1 cellular context compared by ENCODE assay signal in genomic region chr19:18588611-18589379, GRCh38.
TF ChIP-seq lines count a peak whose summit lies in the region.

Gene REX1BD (plus strand): TSS chr19:18588798. CDS start chr19:18588802, 4 bp downstream.

TF ChIP-seq in GM12878, 131 proteins besides CTCF, POLR2A, EP300 and RAD21 (continued from another document and continues in another):
- TF ChIP-seq, protein P1, sequence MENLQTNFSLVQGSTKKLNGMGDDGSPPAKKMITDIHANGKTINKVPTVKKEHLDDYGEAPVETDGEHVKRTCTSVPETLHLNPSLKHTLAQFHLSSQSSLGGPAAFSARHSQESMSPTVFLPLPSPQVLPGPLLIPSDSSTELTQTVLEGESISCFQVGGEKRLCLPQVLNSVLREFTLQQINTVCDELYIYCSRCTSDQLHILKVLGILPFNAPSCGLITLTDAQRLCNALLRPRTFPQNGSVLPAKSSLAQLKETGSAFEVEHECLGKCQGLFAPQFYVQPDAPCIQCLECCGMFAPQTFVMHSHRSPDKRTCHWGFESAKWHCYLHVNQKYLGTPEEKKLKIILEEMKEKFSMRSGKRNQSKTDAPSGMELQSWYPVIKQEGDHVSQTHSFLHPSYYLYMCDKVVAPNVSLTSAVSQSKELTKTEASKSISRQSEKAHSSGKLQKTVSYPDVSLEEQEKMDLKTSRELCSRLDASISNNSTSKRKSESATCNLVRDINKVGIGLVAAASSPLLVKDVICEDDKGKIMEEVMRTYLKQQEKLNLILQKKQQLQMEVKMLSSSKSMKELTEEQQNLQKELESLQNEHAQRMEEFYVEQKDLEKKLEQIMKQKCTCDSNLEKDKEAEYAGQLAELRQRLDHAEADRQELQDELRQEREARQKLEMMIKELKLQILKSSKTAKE (IDR thresholded peaks at IDR 0.05; ENCODE audit: low read depth, poor library complexity, severe bottlenecking), result no peak
- TF ChIP-seq, protein P2, sequence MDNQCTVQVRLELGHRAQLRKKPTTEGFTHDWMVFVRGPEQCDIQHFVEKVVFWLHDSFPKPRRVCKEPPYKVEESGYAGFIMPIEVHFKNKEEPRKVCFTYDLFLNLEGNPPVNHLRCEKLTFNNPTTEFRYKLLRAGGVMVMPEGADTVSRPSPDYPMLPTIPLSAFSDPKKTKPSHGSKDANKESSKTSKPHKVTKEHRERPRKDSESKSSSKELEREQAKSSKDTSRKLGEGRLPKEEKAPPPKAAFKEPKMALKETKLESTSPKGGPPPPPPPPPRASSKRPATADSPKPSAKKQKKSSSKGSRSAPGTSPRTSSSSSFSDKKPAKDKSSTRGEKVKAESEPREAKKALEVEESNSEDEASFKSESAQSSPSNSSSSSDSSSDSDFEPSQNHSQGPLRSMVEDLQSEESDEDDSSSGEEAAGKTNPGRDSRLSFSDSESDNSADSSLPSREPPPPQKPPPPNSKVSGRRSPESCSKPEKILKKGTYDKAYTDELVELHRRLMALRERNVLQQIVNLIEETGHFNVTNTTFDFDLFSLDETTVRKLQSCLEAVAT (IDR thresholded peaks at IDR 0.05), result no peak; the same call in 1 of the 2 replicates
- TF ChIP-seq YY1 (IDR thresholded peaks at IDR 0.05; ENCODE audit: low read depth, low read length) (peak; percentile 59; the same call in 1 of the 2 replicates), MYB (IDR thresholded peaks at IDR 0.05; ENCODE audit: borderline replicate concordance, low read depth, low read length) (no peak), CEBPB (IDR thresholded peaks at IDR 0.05; ENCODE audit: borderline replicate concordance in 1 of 2, low read depth in 2 of 2, low read length in 2 of 2) (peak in 1 of 2 experiments; percentile 34; a peak in 1 of 4 replicates), NBN (IDR thresholded peaks at IDR 0.05) (peak; percentile 66; the same call in 1 of the 2 replicates), SPI1 (IDR thresholded peaks at IDR 0.05; ENCODE audit: borderline replicate concordance, insufficient read depth, low read depth, low read length) (peak; percentile 31; the same call in 1 of the 2 replicates), TCF12 (IDR thresholded peaks at IDR 0.05; ENCODE audit: low read depth, low read length) (peak; percentile 24; the same call in 1 of the 2 replicates), POLR2AphosphoS2 (IDR thresholded peaks at IDR 0.05; ENCODE audit: low read depth, low read length) (peak; percentile 72; the same call in 1 of the 2 replicates), JUND (IDR thresholded peaks at IDR 0.05; ENCODE audit: low read depth, low read length) (no peak), TARDBP (IDR thresholded peaks at IDR 0.05; ENCODE audit: borderline replicate concordance) (no peak), ZNF622 (IDR thresholded peaks at IDR 0.05) (no peak), WRNIP1 (IDR thresholded peaks at IDR 0.05; ENCODE audit: borderline replicate concordance, low read depth, low read length) (no peak), FOXK2 (IDR thresholded peaks at IDR 0.05) (no peak), IRF4 (IDR thresholded peaks at IDR 0.05; ENCODE audit: low read depth, low read length) (no peak), ZNF217 (IDR thresholded peaks at IDR 0.05) (peak; percentile 77), PRDM15 (CRISPR knock-in tag; IDR thresholded peaks at IDR 0.05) (no peak), NR2C2 (IDR thresholded peaks at IDR 0.05; ENCODE audit: borderline replicate concordance, control insufficient read depth, insufficient read length, low read depth) (no peak), BACH1 (IDR thresholded peaks at IDR 0.05; ENCODE audit: borderline replicate concordance) (peak; percentile 68), KDM1A (IDR thresholded peaks at IDR 0.05; ENCODE audit: borderline replicate concordance) (no peak), HCFC1 (IDR thresholded peaks at IDR 0.05; ENCODE audit: low read length) (peak; percentile 54; the same call in 1 of the 2 replicates), RCOR1 (conservative IDR thresholded peaks at IDR 0.05; ENCODE audit: low read depth, low read length) (no peak), SREBF1 (IDR thresholded peaks at IDR 0.05; ENCODE audit: low read length) (no peak), CREM (IDR thresholded peaks at IDR 0.05; ENCODE audit: low read depth) (no peak; the same call in 1 of the 2 replicates), IKZF1 (conservative IDR thresholded peaks at IDR 0.05) (peak; percentile 88), CHD2 (IDR thresholded peaks at IDR 0.05; ENCODE audit: borderline replicate concordance, low read depth, low read length) (peak; percentile 50; the same call in 1 of the 2 replicates), ZBED1 (IDR thresholded peaks at IDR 0.05; ENCODE audit: borderline replicate concordance) (0 out of 2 replicates have a peak, but pooled peaks have one; percentile 41)
- TF ChIP-seq, protein P3, sequence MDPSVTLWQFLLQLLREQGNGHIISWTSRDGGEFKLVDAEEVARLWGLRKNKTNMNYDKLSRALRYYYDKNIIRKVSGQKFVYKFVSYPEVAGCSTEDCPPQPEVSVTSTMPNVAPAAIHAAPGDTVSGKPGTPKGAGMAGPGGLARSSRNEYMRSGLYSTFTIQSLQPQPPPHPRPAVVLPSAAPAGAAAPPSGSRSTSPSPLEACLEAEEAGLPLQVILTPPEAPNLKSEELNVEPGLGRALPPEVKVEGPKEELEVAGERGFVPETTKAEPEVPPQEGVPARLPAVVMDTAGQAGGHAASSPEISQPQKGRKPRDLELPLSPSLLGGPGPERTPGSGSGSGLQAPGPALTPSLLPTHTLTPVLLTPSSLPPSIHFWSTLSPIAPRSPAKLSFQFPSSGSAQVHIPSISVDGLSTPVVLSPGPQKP (IDR thresholded peaks at IDR 0.05; ENCODE audit: low read depth, low read length), result peak; percentile 78
- TF ChIP-seq, protein P4, sequence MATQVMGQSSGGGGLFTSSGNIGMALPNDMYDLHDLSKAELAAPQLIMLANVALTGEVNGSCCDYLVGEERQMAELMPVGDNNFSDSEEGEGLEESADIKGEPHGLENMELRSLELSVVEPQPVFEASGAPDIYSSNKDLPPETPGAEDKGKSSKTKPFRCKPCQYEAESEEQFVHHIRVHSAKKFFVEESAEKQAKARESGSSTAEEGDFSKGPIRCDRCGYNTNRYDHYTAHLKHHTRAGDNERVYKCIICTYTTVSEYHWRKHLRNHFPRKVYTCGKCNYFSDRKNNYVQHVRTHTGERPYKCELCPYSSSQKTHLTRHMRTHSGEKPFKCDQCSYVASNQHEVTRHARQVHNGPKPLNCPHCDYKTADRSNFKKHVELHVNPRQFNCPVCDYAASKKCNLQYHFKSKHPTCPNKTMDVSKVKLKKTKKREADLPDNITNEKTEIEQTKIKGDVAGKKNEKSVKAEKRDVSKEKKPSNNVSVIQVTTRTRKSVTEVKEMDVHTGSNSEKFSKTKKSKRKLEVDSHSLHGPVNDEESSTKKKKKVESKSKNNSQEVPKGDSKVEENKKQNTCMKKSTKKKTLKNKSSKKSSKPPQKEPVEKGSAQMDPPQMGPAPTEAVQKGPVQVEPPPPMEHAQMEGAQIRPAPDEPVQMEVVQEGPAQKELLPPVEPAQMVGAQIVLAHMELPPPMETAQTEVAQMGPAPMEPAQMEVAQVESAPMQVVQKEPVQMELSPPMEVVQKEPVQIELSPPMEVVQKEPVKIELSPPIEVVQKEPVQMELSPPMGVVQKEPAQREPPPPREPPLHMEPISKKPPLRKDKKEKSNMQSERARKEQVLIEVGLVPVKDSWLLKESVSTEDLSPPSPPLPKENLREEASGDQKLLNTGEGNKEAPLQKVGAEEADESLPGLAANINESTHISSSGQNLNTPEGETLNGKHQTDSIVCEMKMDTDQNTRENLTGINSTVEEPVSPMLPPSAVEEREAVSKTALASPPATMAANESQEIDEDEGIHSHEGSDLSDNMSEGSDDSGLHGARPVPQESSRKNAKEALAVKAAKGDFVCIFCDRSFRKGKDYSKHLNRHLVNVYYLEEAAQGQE (IDR thresholded peaks at IDR 0.05; ENCODE audit: low read depth, low read length), result no peak
- TF ChIP-seq, protein P5, sequence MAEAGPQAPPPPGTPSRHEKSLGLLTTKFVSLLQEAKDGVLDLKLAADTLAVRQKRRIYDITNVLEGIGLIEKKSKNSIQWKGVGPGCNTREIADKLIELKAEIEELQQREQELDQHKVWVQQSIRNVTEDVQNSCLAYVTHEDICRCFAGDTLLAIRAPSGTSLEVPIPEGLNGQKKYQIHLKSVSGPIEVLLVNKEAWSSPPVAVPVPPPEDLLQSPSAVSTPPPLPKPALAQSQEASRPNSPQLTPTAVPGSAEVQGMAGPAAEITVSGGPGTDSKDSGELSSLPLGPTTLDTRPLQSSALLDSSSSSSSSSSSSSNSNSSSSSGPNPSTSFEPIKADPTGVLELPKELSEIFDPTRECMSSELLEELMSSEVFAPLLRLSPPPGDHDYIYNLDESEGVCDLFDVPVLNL (IDR thresholded peaks at IDR 0.05; ENCODE audit: low read depth, low read length), result 0 out of 2 replicates have a peak, but pooled peaks have one; percentile 3
- TF ChIP-seq, protein P6, sequence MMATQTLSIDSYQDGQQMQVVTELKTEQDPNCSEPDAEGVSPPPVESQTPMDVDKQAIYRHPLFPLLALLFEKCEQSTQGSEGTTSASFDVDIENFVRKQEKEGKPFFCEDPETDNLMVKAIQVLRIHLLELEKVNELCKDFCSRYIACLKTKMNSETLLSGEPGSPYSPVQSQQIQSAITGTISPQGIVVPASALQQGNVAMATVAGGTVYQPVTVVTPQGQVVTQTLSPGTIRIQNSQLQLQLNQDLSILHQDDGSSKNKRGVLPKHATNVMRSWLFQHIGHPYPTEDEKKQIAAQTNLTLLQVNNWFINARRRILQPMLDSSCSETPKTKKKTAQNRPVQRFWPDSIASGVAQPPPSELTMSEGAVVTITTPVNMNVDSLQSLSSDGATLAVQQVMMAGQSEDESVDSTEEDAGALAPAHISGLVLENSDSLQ (IDR thresholded peaks at IDR 0.05), result peak; percentile 13; the same call in 1 of the 2 replicates
- TF ChIP-seq, protein P7, sequence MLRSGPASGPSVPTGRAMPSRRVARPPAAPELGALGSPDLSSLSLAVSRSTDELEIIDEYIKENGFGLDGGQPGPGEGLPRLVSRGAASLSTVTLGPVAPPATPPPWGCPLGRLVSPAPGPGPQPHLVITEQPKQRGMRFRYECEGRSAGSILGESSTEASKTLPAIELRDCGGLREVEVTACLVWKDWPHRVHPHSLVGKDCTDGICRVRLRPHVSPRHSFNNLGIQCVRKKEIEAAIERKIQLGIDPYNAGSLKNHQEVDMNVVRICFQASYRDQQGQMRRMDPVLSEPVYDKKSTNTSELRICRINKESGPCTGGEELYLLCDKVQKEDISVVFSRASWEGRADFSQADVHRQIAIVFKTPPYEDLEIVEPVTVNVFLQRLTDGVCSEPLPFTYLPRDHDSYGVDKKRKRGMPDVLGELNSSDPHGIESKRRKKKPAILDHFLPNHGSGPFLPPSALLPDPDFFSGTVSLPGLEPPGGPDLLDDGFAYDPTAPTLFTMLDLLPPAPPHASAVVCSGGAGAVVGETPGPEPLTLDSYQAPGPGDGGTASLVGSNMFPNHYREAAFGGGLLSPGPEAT (IDR thresholded peaks at IDR 0.05; ENCODE audit: low read depth), result peak; percentile 46; the same call in 1 of the 2 replicates
- TF ChIP-seq, protein P8, sequence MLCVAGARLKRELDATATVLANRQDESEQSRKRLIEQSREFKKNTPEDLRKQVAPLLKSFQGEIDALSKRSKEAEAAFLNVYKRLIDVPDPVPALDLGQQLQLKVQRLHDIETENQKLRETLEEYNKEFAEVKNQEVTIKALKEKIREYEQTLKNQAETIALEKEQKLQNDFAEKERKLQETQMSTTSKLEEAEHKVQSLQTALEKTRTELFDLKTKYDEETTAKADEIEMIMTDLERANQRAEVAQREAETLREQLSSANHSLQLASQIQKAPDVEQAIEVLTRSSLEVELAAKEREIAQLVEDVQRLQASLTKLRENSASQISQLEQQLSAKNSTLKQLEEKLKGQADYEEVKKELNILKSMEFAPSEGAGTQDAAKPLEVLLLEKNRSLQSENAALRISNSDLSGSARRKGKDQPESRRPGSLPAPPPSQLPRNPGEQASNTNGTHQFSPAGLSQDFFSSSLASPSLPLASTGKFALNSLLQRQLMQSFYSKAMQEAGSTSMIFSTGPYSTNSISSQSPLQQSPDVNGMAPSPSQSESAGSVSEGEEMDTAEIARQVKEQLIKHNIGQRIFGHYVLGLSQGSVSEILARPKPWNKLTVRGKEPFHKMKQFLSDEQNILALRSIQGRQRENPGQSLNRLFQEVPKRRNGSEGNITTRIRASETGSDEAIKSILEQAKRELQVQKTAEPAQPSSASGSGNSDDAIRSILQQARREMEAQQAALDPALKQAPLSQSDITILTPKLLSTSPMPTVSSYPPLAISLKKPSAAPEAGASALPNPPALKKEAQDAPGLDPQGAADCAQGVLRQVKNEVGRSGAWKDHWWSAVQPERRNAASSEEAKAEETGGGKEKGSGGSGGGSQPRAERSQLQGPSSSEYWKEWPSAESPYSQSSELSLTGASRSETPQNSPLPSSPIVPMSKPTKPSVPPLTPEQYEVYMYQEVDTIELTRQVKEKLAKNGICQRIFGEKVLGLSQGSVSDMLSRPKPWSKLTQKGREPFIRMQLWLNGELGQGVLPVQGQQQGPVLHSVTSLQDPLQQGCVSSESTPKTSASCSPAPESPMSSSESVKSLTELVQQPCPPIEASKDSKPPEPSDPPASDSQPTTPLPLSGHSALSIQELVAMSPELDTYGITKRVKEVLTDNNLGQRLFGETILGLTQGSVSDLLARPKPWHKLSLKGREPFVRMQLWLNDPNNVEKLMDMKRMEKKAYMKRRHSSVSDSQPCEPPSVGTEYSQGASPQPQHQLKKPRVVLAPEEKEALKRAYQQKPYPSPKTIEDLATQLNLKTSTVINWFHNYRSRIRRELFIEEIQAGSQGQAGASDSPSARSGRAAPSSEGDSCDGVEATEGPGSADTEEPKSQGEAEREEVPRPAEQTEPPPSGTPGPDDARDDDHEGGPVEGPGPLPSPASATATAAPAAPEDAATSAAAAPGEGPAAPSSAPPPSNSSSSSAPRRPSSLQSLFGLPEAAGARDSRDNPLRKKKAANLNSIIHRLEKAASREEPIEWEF (IDR thresholded peaks at IDR 0.05; ENCODE audit: insufficient replicate concordance, low read depth, low read length), result no peak
- TF ChIP-seq, protein P9, sequence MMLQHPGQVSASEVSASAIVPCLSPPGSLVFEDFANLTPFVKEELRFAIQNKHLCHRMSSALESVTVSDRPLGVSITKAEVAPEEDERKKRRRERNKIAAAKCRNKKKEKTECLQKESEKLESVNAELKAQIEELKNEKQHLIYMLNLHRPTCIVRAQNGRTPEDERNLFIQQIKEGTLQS (IDR thresholded peaks at IDR 0.05; ENCODE audit: borderline replicate concordance, extremely low read depth, low read depth, low read length), result no peak
